21 cellular contexts compared by ENCODE assay signal in the genomic region with DNA sequence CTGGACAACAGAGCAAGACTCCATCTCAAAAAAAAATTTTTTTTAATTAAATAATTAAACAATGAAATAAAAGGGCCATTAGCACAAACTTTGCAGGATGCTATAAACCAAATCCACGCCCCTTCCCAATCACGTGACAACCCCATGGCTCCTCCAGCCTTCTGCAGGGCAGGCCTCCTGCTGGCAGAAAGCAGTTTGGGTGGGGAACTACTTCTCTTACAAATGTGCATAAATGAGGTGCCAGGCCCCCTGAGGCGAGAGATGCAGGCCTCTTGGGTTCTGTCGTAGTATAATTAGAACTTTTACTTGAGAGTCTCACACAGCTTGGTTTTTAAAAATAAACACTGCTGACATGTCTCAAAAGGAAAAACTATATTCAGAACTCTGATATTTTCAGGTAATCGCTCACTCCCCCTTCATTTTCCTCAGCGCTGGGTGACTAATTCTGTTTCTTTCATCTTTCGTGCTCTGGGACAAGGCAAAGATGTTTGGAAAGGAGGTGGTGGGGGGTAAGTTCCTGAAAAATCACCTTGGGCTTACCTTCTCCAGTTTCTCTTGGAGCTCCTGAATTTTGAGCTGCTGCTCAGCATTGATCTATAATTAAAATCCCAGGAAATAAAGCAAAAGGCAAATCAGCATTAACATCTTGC.
"Had no signal": no experiment of that assay in that cellular context is flagged by ENCODE, and none has a peak within 500 bp of the region (broad histone marks: within the 10 kb centered on the region; RNA-seq: fewer than 3 reads in every experiment).

No MANE protein-coding gene starts in this region.

- ATAC-seq: activated CD8-positive, alpha-beta T cell treated with anti-CD3 and anti-CD28 coated beads for 36 hours; activated naive CD4-positive, alpha-beta T cell treated with anti-CD3 and anti-CD28 coated beads, Interleukin-2, amount 50 U/mL, for 72 hours; left cardiac atrium; left ventricle myocardium superior; right lobe of liver; stimulated activated effector memory CD8-positive, alpha-beta T cell treated with anti-CD3 and anti-CD28 coated beads, Interleukin-12 subunit alpha, Interleukin-12 subunit beta, amount 100 ng/mL, for 72 hours had no signal

- H3K27me3 Mint-ChIP-seq: activated B cell treated with CpG ODN at 0.5 μM for 24 hours; activated CD8-positive, alpha-beta T cell treated with anti-CD3 and anti-CD28 coated beads for 36 hours; stimulated activated naive CD8-positive, alpha-beta T cell treated with anti-CD3 and anti-CD28 coated beads, Interleukin-15, Interleukin-2, amounts not matched to agents 100 ng/mL and 50 ng/mL, for 24 hours had no signal

- H3K27ac ChIP-seq: colonic mucosa, right lobe of liver, thoracic aorta had no signal

- H3K4me3 Mint-ChIP-seq: activated B cell treated with CpG ODN at 0.5 μM for 24 hours; activated CD8-positive, alpha-beta T cell treated with anti-CD3 and anti-CD28 coated beads for 36 hours; nephron; stimulated activated effector memory CD8-positive, alpha-beta T cell treated with anti-CD3 and anti-CD28 coated beads, Interleukin-12 subunit alpha, Interleukin-12 subunit beta, amount 100 ng/mL, for 72 hours; stimulated activated naive CD8-positive, alpha-beta T cell treated with anti-CD3 and anti-CD28 coated beads, Interleukin-15, Interleukin-2, amounts not matched to agents 100 ng/mL and 50 ng/mL, for 24 hours had no signal

- H3K27me3 ChIP-seq: colonic mucosa, right lobe of liver had no signal

- H3K27ac Mint-ChIP-seq: activated B cell treated with CpG ODN at 0.5 μM for 24 hours; activated CD8-positive, alpha-beta T cell treated with anti-CD3 and anti-CD28 coated beads for 36 hours; activated naive CD4-positive, alpha-beta T cell treated with anti-CD3 and anti-CD28 coated beads, Interleukin-2, amount 50 U/mL, for 72 hours; activated T-helper 2 cell treated with anti-CD3 and anti-CD28 coated beads, Interferon-gamma antibody, Interleukin-2, Interleukin-4, amounts not matched to agents 10 μg/mL and 5 μg/mL and 100 μg/mL, durations not matched to agents 14 hours and 24 hours and 36 hours; nephron; stimulated activated effector memory CD8-positive, alpha-beta T cell treated with anti-CD3 and anti-CD28 coated beads, Interleukin-12 subunit alpha, Interleukin-12 subunit beta, amount 100 ng/mL, for 72 hours; stimulated activated naive CD8-positive, alpha-beta T cell treated with anti-CD3 and anti-CD28 coated beads, Interleukin-15, Interleukin-2, amounts not matched to agents 100 ng/mL and 50 ng/mL, for 24 hours had no signal

- H3K9me3 ChIP-seq: colonic mucosa, right lobe of liver, thoracic aorta had no signal

- H3K9me3 Mint-ChIP-seq: activated B cell treated with CpG ODN at 0.5 μM for 24 hours; activated CD8-positive, alpha-beta T cell treated with anti-CD3 and anti-CD28 coated beads for 36 hours; activated naive CD4-positive, alpha-beta T cell treated with anti-CD3 and anti-CD28 coated beads, Interleukin-2, amount 50 U/mL, for 72 hours; activated T-helper 2 cell treated with anti-CD3 and anti-CD28 coated beads, Interferon-gamma antibody, Interleukin-2, Interleukin-4, amounts not matched to agents 10 μg/mL and 5 μg/mL and 100 μg/mL, durations not matched to agents 14 hours and 24 hours and 36 hours; nephron; stimulated activated effector memory CD8-positive, alpha-beta T cell treated with anti-CD3 and anti-CD28 coated beads, Interleukin-12 subunit alpha, Interleukin-12 subunit beta, amount 100 ng/mL, for 72 hours; stimulated activated naive CD8-positive, alpha-beta T cell treated with anti-CD3 and anti-CD28 coated beads, Interleukin-15, Interleukin-2, amounts not matched to agents 100 ng/mL and 50 ng/mL, for 24 hours had no signal

- DNase-seq: activated B cell treated with CpG ODN at 0.5 μM for 24 hours; activated CD4-positive, alpha-beta T cell treated with anti-CD3 and anti-CD28 coated beads, Interleukin-2, amount 50 U/mL, for 1 hour; activated CD8-positive, alpha-beta T cell treated with anti-CD3 and anti-CD28 coated beads for 36 hours; activated T-cell treated with anti-CD3 and anti-CD28 coated beads, Interleukin-2, amount 50 U/mL, for 48 hours; cerebellar nuclear complex; colonic mucosa; effector CD8-positive, alpha-beta T cell; left cardiac atrium; left ventricle myocardium superior; posterior cingulate gyrus; right lobe of liver; stimulated activated CD4-positive, alpha-beta T cell treated with anti-CD3 and anti-CD28 coated beads, Interleukin-12 subunit alpha, Interleukin-12 subunit beta, amount 100 ng/mL, for 4 hours; stimulated activated CD4-positive, alpha-beta T cell treated with anti-CD3 and anti-CD28 coated beads, Interleukin-4, amount 100 ng/mL, for 24 hours; T-helper 2 cell; trophoblast cell had no signal

- H3K36me3 ChIP-seq: colonic mucosa, right lobe of liver, thoracic aorta had no signal

- H3K4me1 ChIP-seq: colonic mucosa, right lobe of liver had no signal

- H3K4me3 ChIP-seq: colonic mucosa, right lobe of liver, thoracic aorta had no signal

- H3K4me1 Mint-ChIP-seq: activated B cell treated with CpG ODN at 0.5 μM for 24 hours; nephron; stimulated activated effector memory CD8-positive, alpha-beta T cell treated with anti-CD3 and anti-CD28 coated beads, Interleukin-12 subunit alpha, Interleukin-12 subunit beta, amount 100 ng/mL, for 72 hours had no signal
